1 cellular context compared by ENCODE assay signal in genomic region chr15:80989518-80990478, GRCh38.
TF ChIP-seq lines count a peak whose summit lies in the region.

Gene MESD, minus strand, starts transcription at chr15:80989819. Its CDS starts 28 bp downstream, at chr15:80989791.

TF ChIP-seq in HepG2, 621 proteins besides CTCF, POLR2A, EP300 and RAD21 (continued from another document and continues in another):
- TF ChIP-seq RBM22 (optimal IDR thresholded peaks at IDR 0.05; ENCODE audit: low read length) (no peak), ZBTB3 (CRISPR knock-in tag; IDR thresholded peaks at IDR 0.05; ENCODE audit: borderline replicate concordance, low read depth) (no peak), IRF9 (CRISPR knock-in tag; IDR thresholded peaks at IDR 0.05; ENCODE audit: borderline replicate concordance) (no peak; the same call in 1 of the 2 replicates), KIAA2018 (CRISPR knock-in tag; IDR thresholded peaks at IDR 0.05; ENCODE audit: borderline replicate concordance) (no peak), BORCS8-MEF2B (CRISPR knock-in tag; IDR thresholded peaks at IDR 0.05) (peak; percentile 60; the same call in 1 of the 2 replicates), TCF7 (IDR thresholded peaks at IDR 0.05; ENCODE audit: low read depth) (0 out of 2 replicates have a peak, but pooled peaks have one; percentile 6), MAFG (CRISPR knock-in tag; IDR thresholded peaks at IDR 0.05) (no peak), ZNF501 (CRISPR knock-in tag; IDR thresholded peaks at IDR 0.05) (peak; percentile 54; the same call in 1 of the 2 replicates), E2F2 (CRISPR knock-in tag; IDR thresholded peaks at IDR 0.05; ENCODE audit: borderline replicate concordance) (peak; percentile 55; the same call in 1 of the 2 replicates), HNF4G (IDR thresholded peaks at IDR 0.05; ENCODE audit: borderline replicate concordance, low read depth, low read length) (no peak), HNF4G (CRISPR knock-in tag; IDR thresholded peaks at IDR 0.05; ENCODE audit: borderline replicate concordance, low read depth) (no peak), HIVEP1 (CRISPR knock-in tag; IDR thresholded peaks at IDR 0.05) (peak; percentile 43; the same call in 1 of the 2 replicates), ZNF775 (CRISPR knock-in tag; IDR thresholded peaks at IDR 0.05; ENCODE audit: borderline replicate concordance) (no peak), MNT (IDR thresholded peaks at IDR 0.05) (no peak), NR3C1 (CRISPR knock-in tag; IDR thresholded peaks at IDR 0.05) (no peak), ZNF136 (CRISPR knock-in tag; IDR thresholded peaks at IDR 0.05; ENCODE audit: low read depth) (no peak), ZMAT3 (CRISPR knock-in tag; conservative IDR thresholded peaks at IDR 0.05) (0 out of 2 replicates have a peak, but pooled peaks have one; percentile 50), ZMYM4 (CRISPR knock-in tag; IDR thresholded peaks at IDR 0.05) (peak; percentile 68; the same call in 1 of the 2 replicates), ZNF431 (CRISPR knock-in tag; IDR thresholded peaks at IDR 0.05; ENCODE audit: borderline replicate concordance, low read depth) (no peak), ZNF17 (CRISPR knock-in tag; IDR thresholded peaks at IDR 0.05) (no peak), FOXM1 (CRISPR knock-in tag; IDR thresholded peaks at IDR 0.05) (0 out of 2 replicates have a peak, but pooled peaks have one; percentile 74), ZNF747 (CRISPR knock-in tag; IDR thresholded peaks at IDR 0.05; ENCODE audit: borderline replicate concordance) (no peak), U2AF1 (optimal IDR thresholded peaks at IDR 0.05; ENCODE audit: low read depth, low read length) (no peak), HOXA5 (CRISPR knock-in tag; IDR thresholded peaks at IDR 0.05) (peak; percentile 70; the same call in 1 of the 2 replicates), ZNF30 (CRISPR knock-in tag; IDR thresholded peaks at IDR 0.05) (no peak), RFX3 (CRISPR knock-in tag; IDR thresholded peaks at IDR 0.05) (no peak), POGK (CRISPR knock-in tag; conservative IDR thresholded peaks at IDR 0.05) (0 out of 2 replicates have a peak, but pooled peaks have one; percentile 30), NR0B2 (CRISPR knock-in tag; IDR thresholded peaks at IDR 0.05) (no peak), THAP9 (CRISPR knock-in tag; IDR thresholded peaks at IDR 0.05; ENCODE audit: borderline replicate concordance) (peak; percentile 82; the same call in 1 of the 2 replicates), ESRRA (CRISPR knock-in tag; IDR thresholded peaks at IDR 0.05; ENCODE audit: low read depth) (peak; percentile 62; the same call in 1 of the 2 replicates), HMG20B (CRISPR knock-in tag; conservative IDR thresholded peaks at IDR 0.05) (0 out of 2 replicates have a peak, but pooled peaks have one; percentile 29), ZNF276 (CRISPR knock-in tag; IDR thresholded peaks at IDR 0.05; ENCODE audit: low read depth) (no peak), MEF2D (CRISPR knock-in tag; IDR thresholded peaks at IDR 0.05) (no peak), GLMP (CRISPR knock-in tag; IDR thresholded peaks at IDR 0.05; ENCODE audit: borderline replicate concordance) (no peak), SIX4 (CRISPR knock-in tag; IDR thresholded peaks at IDR 0.05) (peak; percentile 24; the same call in 1 of the 2 replicates), ZSCAN9 (CRISPR knock-in tag; IDR thresholded peaks at IDR 0.05; ENCODE audit: borderline replicate concordance) (no peak), ZFP1 (CRISPR knock-in tag; IDR thresholded peaks at IDR 0.05) (no peak), NAIF1 (CRISPR knock-in tag; IDR thresholded peaks at IDR 0.05; ENCODE audit: borderline replicate concordance) (peak; percentile 38), ZNF773 (CRISPR knock-in tag; IDR thresholded peaks at IDR 0.05; ENCODE audit: borderline replicate concordance) (no peak), SP140L (CRISPR knock-in tag; IDR thresholded peaks at IDR 0.05; ENCODE audit: borderline replicate concordance) (no peak), MBD4 (IDR thresholded peaks at IDR 0.05; ENCODE audit: borderline replicate concordance, low read length) (no peak), NR1H2 (CRISPR knock-in tag; IDR thresholded peaks at IDR 0.05; ENCODE audit: borderline replicate concordance, low read depth) (no peak)
